16 cellular contexts compared by ENCODE assay signal in genomic region chr17:77770331-77771105, GRCh38.
DNase-seq lines count a peak whose midpoint lies in the region; ATAC-seq and TF ChIP-seq lines count a peak whose summit lies in the region.
"Had no signal": no experiment of that assay in that cellular context is flagged by ENCODE, and none has a peak within 500 bp of the region (broad histone marks: within the 10 kb centered on the region; RNA-seq: fewer than 3 reads in every experiment).

No MANE protein-coding gene starts in this region.

- DNase-seq in Ammon's horn (ENCODE audit: low spot score): peak; percentile 17
- DNase-seq in HT1080 (ENCODE audit: low read depth): peak; percentile 57
- no peak for DNase-seq in NCI-H2107 treated with DMSO at 0.1 percent for 48 hours (lab: John Stamatoyannopoulos, UW; ENCODE audit: unreplicated experiment)
- DNase-seq in DMS79 treated with DMSO at 0.1 percent for 48 hours (lab: John Stamatoyannopoulos, UW): no peak
- no peak for DNase-seq in cerebellum (ENCODE audit: low spot score)
- DNase-seq: activated CD4-positive, alpha-beta T cell treated with anti-CD3 and anti-CD28 coated beads, Interleukin-2, amount 50 U/mL, for 48 hours; activated naive CD4-positive, alpha-beta T cell; COR-L47; effector memory CD4-positive, alpha-beta T cell; hypothalamus; NCI-H1092 treated with DMSO at 0.1 percent for 48 hours; retina; T-cell had no signal

- H3K36me3 ChIP-seq in mesodermal cell (ENCODE audit: control insufficient read depth, insufficient read depth, low read length): no peaks in the 10 kb centered on the region

- no peak for ATAC-seq in GM19452 (IDR thresholded peaks at IDR 0.05; ENCODE audit: unreplicated experiment)
- ATAC-seq: T-cell had no signal

- peaks cover 57% of the 10 kb centered on the region for H3K4me1 Mint-ChIP-seq in brain

- no peak overlapping the region for H3K4me3 Mint-ChIP-seq in brain
- H3K4me3 Mint-ChIP-seq: T-cell had no signal

- no peaks in the 10 kb centered on the region for H3K36me3 Mint-ChIP-seq in brain
- H3K36me3 Mint-ChIP-seq: T-cell had no signal

- peaks cover 10% of the 10 kb centered on the region for H3K27me3 Mint-ChIP-seq in brain

- H3K9me3 Mint-ChIP-seq in brain: peaks cover 0 to 11% (median 1%) of the 10 kb centered on the region in 5 experiments
- H3K9me3 Mint-ChIP-seq: T-cell had no signal

- H3K27ac ChIP-seq in mesodermal cell (ENCODE audit: low read depth, low read length, severe bottlenecking): peak overlapping the region; percentile 62

- H3K4me1 ChIP-seq in mesodermal cell (ENCODE audit: control insufficient read depth, insufficient read depth, low read length, poor library complexity, severe bottlenecking): peaks cover 26% of the 10 kb centered on the region

- no peak overlapping the region for H3K4me3 ChIP-seq in mesodermal cell (ENCODE audit: extremely low read depth, insufficient read depth, low read length, poor library complexity, severe bottlenecking)

- 66 to 85% methylated on average over 12 of the region's 17 CpGs for WGBS in mesodermal cell (ENCODE audit: insufficient coverage in 2 of 2), 2 experiments

- peak overlapping the region in 3 of 5 experiments; percentile 51 to 85 (median 65) for H3K27ac Mint-ChIP-seq in brain
- H3K27ac Mint-ChIP-seq: T-cell had no signal

- H3K9me3 ChIP-seq in mesodermal cell (ENCODE audit: control insufficient read depth, low read length): no peaks in the 10 kb centered on the region

- TF ChIP-seq CTCF in brain (conservative IDR thresholded peaks at IDR 0.05): no peak

Comparison
In these comparisons a context has a peak if more than half of its experiments do, and no peak if none do; other contexts are left out.
1. DNase-seq: peak in Ammon's horn (single experiment) and HT1080 (single experiment); none in NCI-H2107 treated with DMSO at 0.1 percent for 48 hours (single experiment), DMS79 treated with DMSO at 0.1 percent for 48 hours (single experiment) and cerebellum (single experiment).